27 cellular contexts compared by ENCODE assay signal in the genomic region with DNA sequence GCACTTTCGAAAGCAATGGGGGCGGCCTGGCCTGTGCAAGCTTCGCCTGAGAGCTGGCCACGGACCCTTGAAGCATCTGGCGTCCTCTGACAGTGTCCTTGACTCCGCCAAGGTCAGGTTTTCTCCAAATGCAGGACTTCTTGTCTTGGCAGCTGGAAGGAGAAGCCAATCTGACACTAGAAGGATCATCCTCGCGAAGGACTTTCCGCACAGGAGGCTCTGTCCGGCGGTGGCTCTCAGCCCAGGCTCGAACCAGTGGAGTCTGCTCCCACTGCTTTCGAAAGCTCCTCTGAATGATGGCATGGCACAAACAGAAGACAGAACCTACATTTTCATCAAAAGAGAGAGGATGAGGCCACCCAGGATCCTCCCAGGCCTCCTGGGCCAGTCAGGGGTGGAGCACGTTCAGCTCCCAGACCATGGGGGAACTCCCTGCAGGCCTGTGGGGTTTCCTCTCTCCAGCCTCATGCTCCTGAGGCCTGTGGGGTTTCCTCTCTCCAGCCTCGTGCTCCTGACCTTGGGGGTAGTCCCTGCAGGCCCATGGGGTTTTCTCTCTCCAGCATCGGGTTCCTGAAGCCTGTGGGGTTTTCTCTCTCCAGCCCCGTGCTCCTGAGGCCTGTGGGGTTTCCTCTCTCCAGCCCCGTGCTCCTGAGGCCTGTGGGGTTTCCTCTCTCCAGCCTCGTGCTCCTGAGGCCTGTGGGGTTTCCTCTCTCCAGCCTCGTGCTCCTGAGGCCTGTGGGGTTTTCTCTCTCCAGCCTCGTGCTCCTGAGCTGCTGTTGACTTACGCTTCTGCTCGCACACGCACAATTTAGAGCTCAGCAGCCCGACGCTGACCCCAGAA.
"Had no signal": no experiment of that assay in that cellular context is flagged by ENCODE, and none has a peak within 500 bp of the region (broad histone marks: within the 10 kb centered on the region; RNA-seq: fewer than 3 reads in every experiment).

No MANE protein-coding gene starts in this region.

- H3K27ac Mint-ChIP-seq: activated CD4-positive, alpha-beta T cell treated with anti-CD3 and anti-CD28 coated beads for 36 hours; activated CD4-positive, alpha-beta T cell treated with anti-CD3 and anti-CD28 coated beads, Interleukin-2, amount 10 ng/mL, durations not matched to agents 7 days and 5 days; activated CD8-positive, alpha-beta T cell treated with anti-CD3 and anti-CD28 coated beads, Interleukin-2, amount 10 ng/mL, durations not matched to agents 7 days and 5 days; activated naive CD4-positive, alpha-beta T cell treated with anti-CD3 and anti-CD28 coated beads, Interleukin-2, amount 50 U/mL, for 24 hours; activated naive CD8-positive, alpha-beta T cell treated with anti-CD3 and anti-CD28 coated beads, Interleukin-2, amount 10 ng/mL, durations not matched to agents 7 days and 5 days; activated T-cell treated with anti-CD3 and anti-CD28 coated beads, Interleukin-2, amount 50 U/mL, for 24 hours; activated T-helper 2 cell treated with anti-CD3 and anti-CD28 coated beads, Interferon-gamma antibody, Interleukin-2, Interleukin-4, amounts not matched to agents 10 μg/mL and 5 μg/mL and 100 μg/mL, durations not matched to agents 14 hours and 24 hours and 36 hours; WTC11 had no signal

- DNase-seq: activated CD4-positive, alpha-beta T cell treated with anti-CD3 and anti-CD28 coated beads for 36 hours; activated CD4-positive, alpha-beta T cell treated with anti-CD3 and anti-CD28 coated beads, Interleukin-2, amount 10 ng/mL, durations not matched to agents 7 days and 5 days; activated CD4-positive, alpha-beta T cell treated with anti-CD3 and anti-CD28 coated beads, Interleukin-2, amount 50 U/mL, for 48 hours; activated CD8-positive, alpha-beta T cell treated with anti-CD3 and anti-CD28 coated beads, Interleukin-2, amount 10 ng/mL, durations not matched to agents 7 days and 5 days; activated gamma-delta T cell; activated naive CD4-positive, alpha-beta T cell treated with Interleukin-2 at 50 U/mL for 16 hours; activated naive CD8-positive, alpha-beta T cell treated with anti-CD3 and anti-CD28 coated beads, Interleukin-2, amount 10 ng/mL, durations not matched to agents 7 days and 5 days; activated T-cell treated with anti-CD3 and anti-CD28 coated beads, Interleukin-2, amount 50 U/mL, for 24 hours; amygdala; Kasumi-1; KG1; NCI-H1436 treated with DMSO at 0.1 percent for 48 hours; NCI-H2029 treated with DMSO at 0.1 percent for 48 hours; NCI-H2107; NCI-H226; NCI-H524 treated with DMSO at 0.1 percent for 48 hours; T1000 had no signal

- H3K4me3 Mint-ChIP-seq: activated CD4-positive, alpha-beta T cell treated with anti-CD3 and anti-CD28 coated beads for 36 hours; activated CD4-positive, alpha-beta T cell treated with anti-CD3 and anti-CD28 coated beads, Interleukin-2, amount 10 ng/mL, durations not matched to agents 7 days and 5 days; activated CD8-positive, alpha-beta T cell treated with anti-CD3 and anti-CD28 coated beads, Interleukin-2, amount 10 ng/mL, durations not matched to agents 7 days and 5 days; activated naive CD4-positive, alpha-beta T cell treated with anti-CD3 and anti-CD28 coated beads, Interleukin-2, amount 50 U/mL, for 24 hours; activated naive CD8-positive, alpha-beta T cell treated with anti-CD3 and anti-CD28 coated beads, Interleukin-2, amount 10 ng/mL, durations not matched to agents 7 days and 5 days; activated T-cell treated with anti-CD3 and anti-CD28 coated beads, Interleukin-2, amount 50 U/mL, for 24 hours; WTC11 had no signal

- H3K9me3 Mint-ChIP-seq: activated CD4-positive, alpha-beta T cell treated with anti-CD3 and anti-CD28 coated beads, Interleukin-2, amount 10 ng/mL, durations not matched to agents 7 days and 5 days; activated naive CD4-positive, alpha-beta T cell treated with anti-CD3 and anti-CD28 coated beads, Interleukin-2, amount 50 U/mL, for 24 hours; activated naive CD8-positive, alpha-beta T cell treated with anti-CD3 and anti-CD28 coated beads, Interleukin-2, amount 10 ng/mL, durations not matched to agents 7 days and 5 days; activated T-cell treated with anti-CD3 and anti-CD28 coated beads, Interleukin-2, amount 50 U/mL, for 24 hours had no signal

- H3K36me3 ChIP-seq: ascending aorta, cardiac muscle cell, MG63, SJCRH30 had no signal

- H3K4me1 Mint-ChIP-seq: activated CD4-positive, alpha-beta T cell treated with anti-CD3 and anti-CD28 coated beads for 36 hours; activated CD4-positive, alpha-beta T cell treated with anti-CD3 and anti-CD28 coated beads, Interleukin-2, amount 10 ng/mL, durations not matched to agents 7 days and 5 days; activated naive CD4-positive, alpha-beta T cell treated with anti-CD3 and anti-CD28 coated beads, Interleukin-2, amount 50 U/mL, for 24 hours; activated naive CD8-positive, alpha-beta T cell treated with anti-CD3 and anti-CD28 coated beads, Interleukin-2, amount 10 ng/mL, durations not matched to agents 7 days and 5 days had no signal

- H3K4me1 ChIP-seq: ascending aorta, SJCRH30 had no signal

- H3K27me3 ChIP-seq: ascending aorta, cardiac muscle cell, MG63, SJCRH30 had no signal

- H3K36me3 Mint-ChIP-seq: activated naive CD4-positive, alpha-beta T cell treated with anti-CD3 and anti-CD28 coated beads, Interleukin-2, amount 50 U/mL, for 24 hours; activated naive CD8-positive, alpha-beta T cell treated with anti-CD3 and anti-CD28 coated beads, Interleukin-2, amount 10 ng/mL, durations not matched to agents 7 days and 5 days had no signal

- H3K27ac ChIP-seq: ascending aorta, cardiac muscle cell, SJCRH30, SK-N-MC had no signal

- H3K4me3 ChIP-seq: ascending aorta, cardiac muscle cell, MG63, SJCRH30, SK-N-MC had no signal

- H3K27me3 Mint-ChIP-seq: activated CD4-positive, alpha-beta T cell treated with anti-CD3 and anti-CD28 coated beads for 36 hours; activated CD4-positive, alpha-beta T cell treated with anti-CD3 and anti-CD28 coated beads, Interleukin-2, amount 10 ng/mL, durations not matched to agents 7 days and 5 days; activated naive CD4-positive, alpha-beta T cell treated with anti-CD3 and anti-CD28 coated beads, Interleukin-2, amount 50 U/mL, for 24 hours; activated naive CD8-positive, alpha-beta T cell treated with anti-CD3 and anti-CD28 coated beads, Interleukin-2, amount 10 ng/mL, durations not matched to agents 7 days and 5 days had no signal

- H3K9me3 ChIP-seq: ascending aorta, MG63, SJCRH30 had no signal

- ATAC-seq: activated CD4-positive, alpha-beta T cell treated with anti-CD3 and anti-CD28 coated beads for 36 hours; activated CD4-positive, CD25-positive, alpha-beta regulatory T cell treated with anti-CD3 and anti-CD28 coated beads, Interleukin-2, amount 50 U/mL, for 24 hours; activated CD8-positive, alpha-beta T cell treated with anti-CD3 and anti-CD28 coated beads, Interleukin-2, amount 10 ng/mL, durations not matched to agents 7 days and 5 days; Panc1; WTC11 had no signal
